8 cellular contexts compared by ENCODE assay signal in genomic region chr5:74766887-74767578, GRCh38.
DNase-seq lines count a peak whose midpoint lies in the region; ATAC-seq lines count a peak whose summit lies in the region.

GFM2 (minus strand) TSS chr5:74767117; CDS start chr5:74763742, 3,375 bp downstream.
NSA2 (plus strand) TSS chr5:74767249; CDS start chr5:74767361, 112 bp downstream.

- peak; percentile 96 for DNase-seq in Ammon's horn (ENCODE audit: low spot score)
- peak; percentile 50 for DNase-seq in GM19238 (ENCODE audit: insufficient read length, low spot score)
- peak; percentile 88 to 89 for DNase-seq in NCI-H524 (lab: John Stamatoyannopoulos, UW)
- DNase-seq in activated CD4-positive, alpha-beta T cell treated with anti-CD3 and anti-CD28 coated beads for 4 hours = peak; percentile 87 to 93
- DNase-seq in kidney tubule cell (ENCODE audit: low spot score) = peak; percentile 93
- peak; percentile 77 to 86 (median 82) for DNase-seq in stimulated activated CD4-positive, alpha-beta T cell treated with anti-CD3 and anti-CD28 coated beads, Interleukin-1b, Interleukin-23, amount 100 ng/mL, for 24 hours (ENCODE audit: low read depth in 4 of 4, low spot score in 1 of 4)

- H3K27ac ChIP-seq in cingulate gyrus (ENCODE audit: low read depth, low read length) = peak within 1 kb of the TSS; percentile 83

- ATAC-seq in HG03442 (IDR thresholded peaks at IDR 0.05; ENCODE audit: unreplicated experiment) = peak; percentile 84

Comparison
In these comparisons a context has a peak if more than half of its experiments do, and no peak if none do; other contexts are left out.
1. Peak in every context shown above with its lines: DNase-seq, ATAC-seq and H3K27ac ChIP-seq.